Comparison of ENCODE assay signal across 2 cellular contexts in the genomic region with DNA sequence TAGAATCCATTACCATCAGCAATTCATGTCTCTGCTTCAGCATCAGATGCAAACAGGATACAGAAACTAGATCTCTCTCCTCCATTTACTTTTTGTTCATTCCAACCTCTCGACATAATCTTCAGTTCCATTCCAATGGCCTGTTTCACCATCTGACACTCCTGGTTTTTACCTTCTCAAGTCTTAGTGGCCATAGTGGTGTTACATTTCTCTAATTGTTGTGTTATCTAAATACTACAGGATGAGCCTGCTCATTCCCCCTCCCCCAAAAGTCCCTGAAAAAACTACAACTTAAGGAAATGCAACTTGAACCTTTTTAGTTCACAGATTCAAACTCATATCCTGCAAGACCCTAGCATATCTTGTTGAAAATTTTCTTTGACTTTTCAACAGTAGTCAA.
TF ChIP-seq lines count a peak whose summit lies in the region.

No MANE protein-coding gene starts in this region.

TF ChIP-seq in HepG2, 621 proteins besides CTCF, POLR2A, EP300 and RAD21 (continued from another document):
- no peak for TF ChIP-seq ZNF274 (CRISPR knock-in tag; IDR thresholded peaks at IDR 0.05)
- TF ChIP-seq POGZ (CRISPR knock-in tag; IDR thresholded peaks at IDR 0.05): no peak
- TF ChIP-seq POLR2G (IDR thresholded peaks at IDR 0.05; ENCODE audit: low read depth, low read length): 0 out of 2 replicates have a peak, but pooled peaks have one; percentile 10
- TF ChIP-seq IKZF1 (IDR thresholded peaks at IDR 0.05): no peak
TF ChIP-seq in HepG2: peak in this region for 2.

TF ChIP-seq in WTC11, 78 proteins besides CTCF, POLR2A, EP300 and RAD21:
- TF ChIP-seq, protein P1, sequence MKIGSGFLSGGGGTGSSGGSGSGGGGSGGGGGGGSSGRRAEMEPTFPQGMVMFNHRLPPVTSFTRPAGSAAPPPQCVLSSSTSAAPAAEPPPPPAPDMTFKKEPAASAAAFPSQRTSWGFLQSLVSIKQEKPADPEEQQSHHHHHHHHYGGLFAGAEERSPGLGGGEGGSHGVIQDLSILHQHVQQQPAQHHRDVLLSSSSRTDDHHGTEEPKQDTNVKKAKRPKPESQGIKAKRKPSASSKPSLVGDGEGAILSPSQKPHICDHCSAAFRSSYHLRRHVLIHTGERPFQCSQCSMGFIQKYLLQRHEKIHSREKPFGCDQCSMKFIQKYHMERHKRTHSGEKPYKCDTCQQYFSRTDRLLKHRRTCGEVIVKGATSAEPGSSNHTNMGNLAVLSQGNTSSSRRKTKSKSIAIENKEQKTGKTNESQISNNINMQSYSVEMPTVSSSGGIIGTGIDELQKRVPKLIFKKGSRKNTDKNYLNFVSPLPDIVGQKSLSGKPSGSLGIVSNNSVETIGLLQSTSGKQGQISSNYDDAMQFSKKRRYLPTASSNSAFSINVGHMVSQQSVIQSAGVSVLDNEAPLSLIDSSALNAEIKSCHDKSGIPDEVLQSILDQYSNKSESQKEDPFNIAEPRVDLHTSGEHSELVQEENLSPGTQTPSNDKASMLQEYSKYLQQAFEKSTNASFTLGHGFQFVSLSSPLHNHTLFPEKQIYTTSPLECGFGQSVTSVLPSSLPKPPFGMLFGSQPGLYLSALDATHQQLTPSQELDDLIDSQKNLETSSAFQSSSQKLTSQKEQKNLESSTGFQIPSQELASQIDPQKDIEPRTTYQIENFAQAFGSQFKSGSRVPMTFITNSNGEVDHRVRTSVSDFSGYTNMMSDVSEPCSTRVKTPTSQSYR (CRISPR knock-in tag; IDR thresholded peaks at IDR 0.05): no peak
- TF ChIP-seq PRRX2 (CRISPR knock-in tag; IDR thresholded peaks at IDR 0.05) (no peak), MXD4 (CRISPR knock-in tag; IDR thresholded peaks at IDR 0.05; ENCODE audit: borderline replicate concordance) (no peak), ZMAT4 (CRISPR knock-in tag; IDR thresholded peaks at IDR 0.05) (no peak), ATF1 (CRISPR knock-in tag; IDR thresholded peaks at IDR 0.05) (no peak), FOXP1 (CRISPR knock-in tag; IDR thresholded peaks at IDR 0.05; ENCODE audit: borderline replicate concordance) (no peak), SMAD4 (CRISPR knock-in tag; IDR thresholded peaks at IDR 0.05) (no peak), ATF6 (CRISPR knock-in tag; IDR thresholded peaks at IDR 0.05) (no peak), KAT7 (CRISPR knock-in tag; IDR thresholded peaks at IDR 0.05; ENCODE audit: borderline replicate concordance) (no peak), GRHL2 (CRISPR knock-in tag; IDR thresholded peaks at IDR 0.05; ENCODE audit: insufficient replicate concordance, severe bottlenecking) (no peak), ESRRA (CRISPR knock-in tag; IDR thresholded peaks at IDR 0.05; ENCODE audit: borderline replicate concordance) (no peak), ZNF425 (CRISPR knock-in tag; conservative IDR thresholded peaks at IDR 0.05) (no peak), FOXJ3 (CRISPR knock-in tag; IDR thresholded peaks at IDR 0.05; ENCODE audit: borderline replicate concordance) (no peak), USF2 (CRISPR knock-in tag; IDR thresholded peaks at IDR 0.05) (no peak)
- TF ChIP-seq, protein P2, sequence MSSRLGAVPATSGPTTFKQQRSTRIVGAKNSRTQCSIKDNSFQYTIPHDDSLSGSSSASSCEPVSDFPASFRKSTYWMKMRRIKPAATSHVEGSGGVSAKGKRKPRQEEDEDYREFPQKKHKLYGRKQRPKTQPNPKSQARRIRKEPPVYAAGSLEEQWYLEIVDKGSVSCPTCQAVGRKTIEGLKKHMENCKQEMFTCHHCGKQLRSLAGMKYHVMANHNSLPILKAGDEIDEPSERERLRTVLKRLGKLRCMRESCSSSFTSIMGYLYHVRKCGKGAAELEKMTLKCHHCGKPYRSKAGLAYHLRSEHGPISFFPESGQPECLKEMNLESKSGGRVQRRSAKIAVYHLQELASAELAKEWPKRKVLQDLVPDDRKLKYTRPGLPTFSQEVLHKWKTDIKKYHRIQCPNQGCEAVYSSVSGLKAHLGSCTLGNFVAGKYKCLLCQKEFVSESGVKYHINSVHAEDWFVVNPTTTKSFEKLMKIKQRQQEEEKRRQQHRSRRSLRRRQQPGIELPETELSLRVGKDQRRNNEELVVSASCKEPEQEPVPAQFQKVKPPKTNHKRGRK (CRISPR knock-in tag; IDR thresholded peaks at IDR 0.05; ENCODE audit: borderline replicate concordance): no peak
- TF ChIP-seq, protein P3, sequence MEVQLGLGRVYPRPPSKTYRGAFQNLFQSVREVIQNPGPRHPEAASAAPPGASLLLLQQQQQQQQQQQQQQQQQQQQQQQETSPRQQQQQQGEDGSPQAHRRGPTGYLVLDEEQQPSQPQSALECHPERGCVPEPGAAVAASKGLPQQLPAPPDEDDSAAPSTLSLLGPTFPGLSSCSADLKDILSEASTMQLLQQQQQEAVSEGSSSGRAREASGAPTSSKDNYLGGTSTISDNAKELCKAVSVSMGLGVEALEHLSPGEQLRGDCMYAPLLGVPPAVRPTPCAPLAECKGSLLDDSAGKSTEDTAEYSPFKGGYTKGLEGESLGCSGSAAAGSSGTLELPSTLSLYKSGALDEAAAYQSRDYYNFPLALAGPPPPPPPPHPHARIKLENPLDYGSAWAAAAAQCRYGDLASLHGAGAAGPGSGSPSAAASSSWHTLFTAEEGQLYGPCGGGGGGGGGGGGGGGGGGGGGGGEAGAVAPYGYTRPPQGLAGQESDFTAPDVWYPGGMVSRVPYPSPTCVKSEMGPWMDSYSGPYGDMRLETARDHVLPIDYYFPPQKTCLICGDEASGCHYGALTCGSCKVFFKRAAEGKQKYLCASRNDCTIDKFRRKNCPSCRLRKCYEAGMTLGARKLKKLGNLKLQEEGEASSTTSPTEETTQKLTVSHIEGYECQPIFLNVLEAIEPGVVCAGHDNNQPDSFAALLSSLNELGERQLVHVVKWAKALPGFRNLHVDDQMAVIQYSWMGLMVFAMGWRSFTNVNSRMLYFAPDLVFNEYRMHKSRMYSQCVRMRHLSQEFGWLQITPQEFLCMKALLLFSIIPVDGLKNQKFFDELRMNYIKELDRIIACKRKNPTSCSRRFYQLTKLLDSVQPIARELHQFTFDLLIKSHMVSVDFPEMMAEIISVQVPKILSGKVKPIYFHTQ (CRISPR knock-in tag; IDR thresholded peaks at IDR 0.05): no peak
- TF ChIP-seq, protein P4, sequence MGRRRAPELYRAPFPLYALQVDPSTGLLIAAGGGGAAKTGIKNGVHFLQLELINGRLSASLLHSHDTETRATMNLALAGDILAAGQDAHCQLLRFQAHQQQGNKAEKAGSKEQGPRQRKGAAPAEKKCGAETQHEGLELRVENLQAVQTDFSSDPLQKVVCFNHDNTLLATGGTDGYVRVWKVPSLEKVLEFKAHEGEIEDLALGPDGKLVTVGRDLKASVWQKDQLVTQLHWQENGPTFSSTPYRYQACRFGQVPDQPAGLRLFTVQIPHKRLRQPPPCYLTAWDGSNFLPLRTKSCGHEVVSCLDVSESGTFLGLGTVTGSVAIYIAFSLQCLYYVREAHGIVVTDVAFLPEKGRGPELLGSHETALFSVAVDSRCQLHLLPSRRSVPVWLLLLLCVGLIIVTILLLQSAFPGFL (CRISPR knock-in tag; IDR thresholded peaks at IDR 0.05; ENCODE audit: borderline replicate concordance): no peak
